ENCODE assay signal across 1 cellular context in the genomic region with DNA sequence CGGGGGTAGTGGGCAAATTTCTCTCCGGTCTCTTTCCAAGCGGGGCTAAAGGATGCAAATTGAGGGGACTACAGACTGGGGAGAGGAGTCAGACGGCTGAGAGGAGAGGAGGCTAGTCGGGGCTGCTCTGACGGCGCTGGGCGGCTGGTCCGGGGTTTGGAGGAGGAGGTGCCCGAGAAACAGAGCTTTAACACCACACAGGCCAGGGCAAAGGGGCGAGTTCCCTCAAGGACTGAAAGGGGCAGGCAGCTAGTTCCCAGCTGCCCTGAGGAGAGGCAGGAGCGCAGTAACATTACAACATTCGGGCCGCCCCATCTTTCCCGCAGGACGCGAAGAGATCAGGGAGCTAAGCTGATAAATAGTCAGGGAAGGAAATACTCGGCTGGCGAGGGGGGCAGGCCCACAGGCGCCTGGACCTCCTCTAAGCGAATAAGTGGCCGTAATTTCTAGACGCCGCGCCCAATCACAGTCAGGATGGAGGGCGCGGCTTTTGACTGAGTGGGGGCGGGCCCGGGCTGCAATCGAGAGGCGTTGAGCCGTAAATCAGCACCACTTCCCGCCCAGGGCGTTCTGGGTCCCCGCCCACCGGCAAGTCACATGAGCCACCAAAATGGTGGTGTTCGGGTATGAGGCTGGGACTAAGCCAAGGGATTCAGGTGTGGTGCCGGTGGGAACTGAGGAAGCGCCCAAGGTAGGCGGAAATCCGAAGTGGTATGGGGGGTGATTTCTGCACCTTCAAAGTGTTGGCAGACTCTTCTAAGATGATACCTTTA.
A peak's percentile ranks its signal among the peaks of the same experiment; 100 is the strongest.
TF ChIP-seq lines count a peak whose summit lies in the region.

TMEM126B (plus strand) TSS at position 596 of the 773 bp plus-strand sequence; CDS start at position 611, 15 bp downstream.

TF ChIP-seq in HEK293, 187 proteins besides CTCF, POLR2A, EP300 and RAD21 (continued from another document and continues in another):
- no peak for TF ChIP-seq ZNF560 (tag by site-specific recombination; IDR thresholded peaks at IDR 0.05; ENCODE audit: borderline replicate concordance)
- no peak; the same call in 1 of the 2 replicates for TF ChIP-seq SP7 (tag by site-specific recombination; IDR thresholded peaks at IDR 0.05)
- TF ChIP-seq YY2 (tag by site-specific recombination; IDR thresholded peaks at IDR 0.05): no peak
- peak; percentile 59; the same call in 1 of the 2 replicates for TF ChIP-seq ZNF223 (tag by site-specific recombination; IDR thresholded peaks at IDR 0.05)
- peak; percentile 82 for TF ChIP-seq KLF8 (tag by site-specific recombination; IDR thresholded peaks at IDR 0.05)
- TF ChIP-seq ZNF202 (tag by site-specific recombination; IDR thresholded peaks at IDR 0.05; ENCODE audit: borderline replicate concordance): no peak
- TF ChIP-seq, protein P1, sequence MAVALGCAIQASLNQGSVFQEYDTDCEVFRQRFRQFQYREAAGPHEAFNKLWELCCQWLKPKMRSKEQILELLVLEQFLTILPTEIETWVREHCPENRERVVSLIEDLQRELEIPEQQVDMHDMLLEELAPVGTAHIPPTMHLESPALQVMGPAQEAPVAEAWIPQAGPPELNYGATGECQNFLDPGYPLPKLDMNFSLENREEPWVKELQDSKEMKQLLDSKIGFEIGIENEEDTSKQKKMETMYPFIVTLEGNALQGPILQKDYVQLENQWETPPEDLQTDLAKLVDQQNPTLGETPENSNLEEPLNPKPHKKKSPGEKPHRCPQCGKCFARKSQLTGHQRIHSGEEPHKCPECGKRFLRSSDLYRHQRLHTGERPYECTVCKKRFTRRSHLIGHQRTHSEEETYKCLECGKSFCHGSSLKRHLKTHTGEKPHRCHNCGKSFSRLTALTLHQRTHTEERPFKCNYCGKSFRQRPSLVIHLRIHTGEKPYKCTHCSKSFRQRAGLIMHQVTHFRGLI (tag by site-specific recombination; IDR thresholded peaks at IDR 0.05): no peak
- 0 out of 2 replicates have a peak, but pooled peaks have one; percentile 21 for TF ChIP-seq KLF16 (tag by site-specific recombination; IDR thresholded peaks at IDR 0.05)
- TF ChIP-seq ZNF24 (tag by site-specific recombination; IDR thresholded peaks at IDR 0.05): no peak; the same call in 1 of the 2 replicates
- no peak for TF ChIP-seq ZNF23 (tag by site-specific recombination; IDR thresholded peaks at IDR 0.05; ENCODE audit: borderline replicate concordance)
- TF ChIP-seq ZIC2 (tag by site-specific recombination; IDR thresholded peaks at IDR 0.05): no peak
- TF ChIP-seq ZNF785 (tag by site-specific recombination; IDR thresholded peaks at IDR 0.05): no peak
- TF ChIP-seq, protein P2, sequence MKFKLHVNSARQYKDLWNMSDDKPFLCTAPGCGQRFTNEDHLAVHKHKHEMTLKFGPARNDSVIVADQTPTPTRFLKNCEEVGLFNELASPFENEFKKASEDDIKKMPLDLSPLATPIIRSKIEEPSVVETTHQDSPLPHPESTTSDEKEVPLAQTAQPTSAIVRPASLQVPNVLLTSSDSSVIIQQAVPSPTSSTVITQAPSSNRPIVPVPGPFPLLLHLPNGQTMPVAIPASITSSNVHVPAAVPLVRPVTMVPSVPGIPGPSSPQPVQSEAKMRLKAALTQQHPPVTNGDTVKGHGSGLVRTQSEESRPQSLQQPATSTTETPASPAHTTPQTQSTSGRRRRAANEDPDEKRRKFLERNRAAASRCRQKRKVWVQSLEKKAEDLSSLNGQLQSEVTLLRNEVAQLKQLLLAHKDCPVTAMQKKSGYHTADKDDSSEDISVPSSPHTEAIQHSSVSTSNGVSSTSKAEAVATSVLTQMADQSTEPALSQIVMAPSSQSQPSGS (tag by site-specific recombination; IDR thresholded peaks at IDR 0.05; ENCODE audit: low read depth): no peak
- TF ChIP-seq, protein P3, sequence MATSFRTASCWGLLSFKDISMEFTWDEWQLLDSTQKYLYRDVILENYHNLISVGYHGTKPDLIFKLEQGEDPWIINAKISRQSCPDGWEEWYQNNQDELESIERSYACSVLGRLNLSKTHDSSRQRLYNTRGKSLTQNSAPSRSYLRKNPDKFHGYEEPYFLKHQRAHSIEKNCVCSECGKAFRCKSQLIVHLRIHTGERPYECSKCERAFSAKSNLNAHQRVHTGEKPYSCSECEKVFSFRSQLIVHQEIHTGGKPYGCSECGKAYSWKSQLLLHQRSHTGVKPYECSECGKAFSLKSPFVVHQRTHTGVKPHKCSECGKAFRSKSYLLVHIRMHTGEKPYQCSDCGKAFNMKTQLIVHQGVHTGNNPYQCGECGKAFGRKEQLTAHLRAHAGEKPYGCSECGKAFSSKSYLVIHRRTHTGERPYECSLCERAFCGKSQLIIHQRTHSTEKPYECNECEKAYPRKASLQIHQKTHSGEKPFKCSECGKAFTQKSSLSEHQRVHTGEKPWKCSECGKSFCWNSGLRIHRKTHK (tag by site-specific recombination; IDR thresholded peaks at IDR 0.05): no peak
- TF ChIP-seq YY1 (tag by site-specific recombination; IDR thresholded peaks at IDR 0.05): peak; percentile 64; the same call in 1 of the 2 replicates
- no peak for TF ChIP-seq ZNF830 (tag by site-specific recombination; IDR thresholded peaks at IDR 0.05; ENCODE audit: low read depth)
- TF ChIP-seq ZNF341 (tag by site-specific recombination; IDR thresholded peaks at IDR 0.05; ENCODE audit: low read depth): no peak
- TF ChIP-seq ZNF626 (tag by site-specific recombination; IDR thresholded peaks at IDR 0.05): no peak
- no peak for TF ChIP-seq ZBTB17 (tag by site-specific recombination; IDR thresholded peaks at IDR 0.05)
- TF ChIP-seq ZNF473 (tag by site-specific recombination; IDR thresholded peaks at IDR 0.05): no peak
- 0 out of 2 replicates have a peak, but pooled peaks have one; percentile 49 for TF ChIP-seq ZBTB10 (tag by site-specific recombination; IDR thresholded peaks at IDR 0.05)
- TF ChIP-seq ZNF658 (tag by site-specific recombination; IDR thresholded peaks at IDR 0.05): no peak
- TF ChIP-seq FEZF1 (tag by site-specific recombination; IDR thresholded peaks at IDR 0.05): peak; percentile 63
- TF ChIP-seq ZNF777 (tag by site-specific recombination; IDR thresholded peaks at IDR 0.05; ENCODE audit: borderline replicate concordance): 0 out of 2 replicates have a peak, but pooled peaks have one; percentile 21
- TF ChIP-seq PRDM6 (tag by site-specific recombination; IDR thresholded peaks at IDR 0.05): no peak
- TF ChIP-seq GLIS1 (tag by site-specific recombination; IDR thresholded peaks at IDR 0.05): peak; percentile 31; the same call in 1 of the 2 replicates
- TF ChIP-seq ZNF571 (tag by site-specific recombination; IDR thresholded peaks at IDR 0.05): no peak
- TF ChIP-seq ZNF133 (tag by site-specific recombination; IDR thresholded peaks at IDR 0.05): no peak
- TF ChIP-seq ZNF768 (tag by site-specific recombination; IDR thresholded peaks at IDR 0.05): no peak
- TF ChIP-seq KLF1 (tag by site-specific recombination; IDR thresholded peaks at IDR 0.05): peak; percentile 91
- TF ChIP-seq ZBTB20 (tag by site-specific recombination; IDR thresholded peaks at IDR 0.05): peak; percentile 75; the same call in 1 of the 2 replicates
- TF ChIP-seq, protein P4, sequence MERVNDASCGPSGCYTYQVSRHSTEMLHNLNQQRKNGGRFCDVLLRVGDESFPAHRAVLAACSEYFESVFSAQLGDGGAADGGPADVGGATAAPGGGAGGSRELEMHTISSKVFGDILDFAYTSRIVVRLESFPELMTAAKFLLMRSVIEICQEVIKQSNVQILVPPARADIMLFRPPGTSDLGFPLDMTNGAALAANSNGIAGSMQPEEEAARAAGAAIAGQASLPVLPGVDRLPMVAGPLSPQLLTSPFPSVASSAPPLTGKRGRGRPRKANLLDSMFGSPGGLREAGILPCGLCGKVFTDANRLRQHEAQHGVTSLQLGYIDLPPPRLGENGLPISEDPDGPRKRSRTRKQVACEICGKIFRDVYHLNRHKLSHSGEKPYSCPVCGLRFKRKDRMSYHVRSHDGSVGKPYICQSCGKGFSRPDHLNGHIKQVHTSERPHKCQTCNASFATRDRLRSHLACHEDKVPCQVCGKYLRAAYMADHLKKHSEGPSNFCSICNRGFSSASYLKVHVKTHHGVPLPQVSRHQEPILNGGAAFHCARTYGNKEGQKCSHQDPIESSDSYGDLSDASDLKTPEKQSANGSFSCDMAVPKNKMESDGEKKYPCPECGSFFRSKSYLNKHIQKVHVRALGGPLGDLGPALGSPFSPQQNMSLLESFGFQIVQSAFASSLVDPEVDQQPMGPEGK (tag by site-specific recombination; IDR thresholded peaks at IDR 0.05): peak; percentile 33; the same call in 1 of the 2 replicates
- no peak for TF ChIP-seq ZNF132 (tag by site-specific recombination; IDR thresholded peaks at IDR 0.05; ENCODE audit: borderline replicate concordance)
- TF ChIP-seq ZNF518A (tag by site-specific recombination; conservative IDR thresholded peaks at IDR 0.05; ENCODE audit: low read depth): no peak
- no peak for TF ChIP-seq ZBTB49 (tag by site-specific recombination; IDR thresholded peaks at IDR 0.05; ENCODE audit: low read depth)
